10 cellular contexts compared by ENCODE assay signal in the genomic region with DNA sequence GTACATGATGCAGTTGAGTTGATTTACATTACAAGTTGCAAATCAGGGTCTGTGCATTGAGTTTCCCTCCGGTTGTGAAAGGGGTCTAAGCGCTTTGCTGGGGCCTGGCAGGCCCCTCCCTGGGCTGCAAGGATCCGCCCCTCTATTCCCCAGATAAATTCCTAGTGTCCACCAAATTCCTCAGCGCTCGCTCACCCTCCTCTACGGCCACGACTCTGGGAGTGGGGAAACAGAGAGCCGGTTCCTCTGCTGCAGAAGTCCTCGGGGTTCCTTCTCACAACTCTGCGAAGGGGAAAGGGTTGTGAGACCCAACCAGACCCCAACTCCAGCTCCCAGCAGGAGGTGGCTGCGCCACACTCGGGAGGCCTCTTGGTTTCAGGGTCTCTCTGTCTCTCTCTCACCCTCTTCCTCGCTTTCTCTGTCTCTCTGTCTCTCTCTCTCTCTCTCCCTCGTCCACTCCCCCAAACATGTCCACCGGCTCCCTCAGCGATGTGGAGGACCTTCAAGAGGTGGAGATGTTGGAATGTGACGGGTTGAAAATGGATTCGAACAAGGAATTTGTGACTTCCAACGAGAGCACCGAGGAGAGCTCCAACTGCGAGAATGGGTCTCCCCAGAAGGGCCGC. TPM values are rescaled to one million over a fixed set of nuclear protein-coding genes. Genes with fewer than 3 reads are reported as not detected.
DNase-seq lines count a peak whose midpoint lies in the region; ATAC-seq and TF ChIP-seq lines count a peak whose summit lies in the region.
"Had no signal": no experiment of that assay in that cellular context is flagged by ENCODE, and none has a peak within 500 bp of the region (broad histone marks: within the 10 kb centered on the region; RNA-seq: fewer than 3 reads in every experiment).

Gene TCF21, plus strand, starts transcription at position 183 of the 626 bp plus-strand sequence. Its CDS starts 285 bp downstream, at position 468.

- H3K4me3 ChIP-seq in effector memory CD4-positive, alpha-beta T cell (ENCODE audit: insufficient read depth, low read depth, low read length, poor library complexity, severe bottlenecking) = peak within 1 kb of the TSS; percentile 13
- H3K4me3 ChIP-seq in lung = peak within 1 kb of the TSS; percentile 49
- H3K4me3 ChIP-seq in testis = peak within 1 kb of the TSS; percentile 57 to 78
- H3K4me3 ChIP-seq: SJSA1 had no signal

- intact Hi-C loops in testis (cut with DNase I; ENCODE audit: low total_unique reads) = no loop called here

- no peak within 1 kb of the TSS for H3K27ac ChIP-seq in effector memory CD4-positive, alpha-beta T cell (ENCODE audit: insufficient read depth, low read length, poor library complexity, severe bottlenecking)
- H3K27ac ChIP-seq in lung (ENCODE audit: low read depth in 1 of 2, low read length in 1 of 2) (peak within 1 kb of the TSS; percentile 45 to 94), testis (peak within 1 kb of the TSS; percentile 91 to 93)
- H3K27ac ChIP-seq: SJSA1 had no signal

- H3K4me1 Mint-ChIP-seq in T-helper 1 cell treated with Interleukin-12 subunit alpha and Interleukin-12 subunit beta and Interleukin-4 antibody, amounts not matched to agents 30 μg/mL and 1 μg/mL, for 36 hours (ENCODE audit: low read depth) = peaks cover 14% of the 10 kb centered on the region

- peaks cover 21% of the 10 kb centered on the region for H3K4me1 ChIP-seq in effector memory CD4-positive, alpha-beta T cell (ENCODE audit: control insufficient read depth, insufficient read depth, low read length, poor library complexity, severe bottlenecking)
- H3K4me1 ChIP-seq in lung (ENCODE audit: control insufficient read depth in 2 of 2, insufficient read depth in 2 of 2, low read length in 2 of 2) = peaks cover 0 to 8% of the 10 kb centered on the region in 2 donors
- peaks cover 4% of the 10 kb centered on the region for H3K4me1 ChIP-seq in testis

- no peak for TF ChIP-seq POLR2A in testis (IDR thresholded peaks at IDR 0.05)

- peaks cover 2% of the 10 kb centered on the region for H3K36me3 Mint-ChIP-seq in T-helper 1 cell treated with Interleukin-12 subunit alpha and Interleukin-12 subunit beta and Interleukin-4 antibody, amounts not matched to agents 30 μg/mL and 1 μg/mL, for 36 hours (ENCODE audit: low read depth)

- peak within 1 kb of the TSS; percentile 10 for H3K4me3 Mint-ChIP-seq in T-helper 1 cell treated with Interleukin-12 subunit alpha and Interleukin-12 subunit beta and Interleukin-4 antibody, amounts not matched to agents 30 μg/mL and 1 μg/mL, for 36 hours

- H3K27me3 Mint-ChIP-seq in T-helper 1 cell treated with Interleukin-12 subunit alpha and Interleukin-12 subunit beta and Interleukin-4 antibody, amounts not matched to agents 30 μg/mL and 1 μg/mL, for 36 hours (ENCODE audit: low read depth) = peaks cover 85% of the 10 kb centered on the region

- TF ChIP-seq CTCF in lung (IDR thresholded peaks at IDR 0.05; ENCODE audit: control extremely low read depth, extremely low read depth) (no peak), testis (IDR thresholded peaks at IDR 0.05) (no peak)

- ATAC-seq in lung (ENCODE audit: insufficient read depth, low FRiP score) (peak; percentile 55), GM21367 (IDR thresholded peaks at IDR 0.05; ENCODE audit: unreplicated experiment) (no peak), HG02763 (IDR thresholded peaks at IDR 0.05; ENCODE audit: unreplicated experiment) (no peak)

- 13% methylated on average over 20 to 22 of the region's 22 CpGs for WGBS in lung, 2 donors
- 11 to 12% methylated on average over 19 to 22 of the region's 22 CpGs for WGBS in testis, 2 donors

- H3K9me3 Mint-ChIP-seq in T-helper 1 cell treated with Interleukin-12 subunit alpha and Interleukin-12 subunit beta and Interleukin-4 antibody, amounts not matched to agents 30 μg/mL and 1 μg/mL, for 36 hours = no peaks in the 10 kb centered on the region

- H3K36me3 ChIP-seq in effector memory CD4-positive, alpha-beta T cell (ENCODE audit: control insufficient read depth, insufficient read depth, low read length) = no peaks in the 10 kb centered on the region
- H3K36me3 ChIP-seq in lung (ENCODE audit: control insufficient read depth in 2 of 2, insufficient read depth in 2 of 2, low read length in 2 of 2) (no peaks in the 10 kb centered on the region), testis (ENCODE audit: low read depth, missing control alignments) (no peaks in the 10 kb centered on the region)
- H3K36me3 ChIP-seq: SJSA1 had no signal

- DNase-seq in T-helper 1 cell (no peak), lung (ENCODE audit: low spot score) (no peak), testis (peak; percentile 60), NCI-H1105 treated with DMSO at 0.1 percent for 48 hours (lab: John Stamatoyannopoulos, UW) (no peak)
- DNase-seq in effector memory CD4-positive, alpha-beta T cell = no peak

- H3K27ac Mint-ChIP-seq in T-helper 1 cell treated with Interleukin-12 subunit alpha and Interleukin-12 subunit beta and Interleukin-4 antibody, amounts not matched to agents 30 μg/mL and 1 μg/mL, for 36 hours = peak within 1 kb of the TSS; percentile 55

- H3K9me3 ChIP-seq in effector memory CD4-positive, alpha-beta T cell (ENCODE audit: control insufficient read depth, low read length) = no peaks in the 10 kb centered on the region
- H3K9me3 ChIP-seq in lung (ENCODE audit: control insufficient read depth in 2 of 2, insufficient read depth in 1 of 2, low read length in 1 of 2) (peaks cover 0 to 3% of the 10 kb centered on the region in 2 donors), testis (no peaks in the 10 kb centered on the region)
- H3K9me3 ChIP-seq: SJSA1 had no signal

- H3K27me3 ChIP-seq in effector memory CD4-positive, alpha-beta T cell (replicated peaks; ENCODE audit: control insufficient read depth, insufficient read depth, low read length, poor library complexity, severe bottlenecking) = peaks cover 47% of the 10 kb centered on the region
- peaks cover 2% of the 10 kb centered on the region for H3K27me3 ChIP-seq in lung (ENCODE audit: control insufficient read depth, insufficient read depth)
- H3K27me3 ChIP-seq in testis = no peaks in the 10 kb centered on the region
- H3K27me3 ChIP-seq: SJSA1 had no signal

RNA-seq across cellular contexts. Expression of gene TCF21, which starts in this region (rescaled TPM):
- total RNA-seq in lung = 10 to 100 TPM; 42.2 to 80.9 TPM
- 10 to 100 TPM; 14.5 to 21.0 TPM for polyA plus RNA-seq in lung
- 1 to 10 TPM; 2.8 to 4.8 TPM for total RNA-seq in testis
- polyA plus RNA-seq in testis (ENCODE audit: insufficient read depth, low read depth, low replicate concordance) = 3.7 TPM
- total RNA-seq: dermis microvascular lymphatic vessel endothelial cell had no signal

Comparison
In these comparisons a context has a peak if more than half of its experiments do, and no peak if none do; other contexts are left out.
1. RNA of gene TCF21 (total RNA-seq): 42.2 to 80.9 TPM in lung; 2.8 to 4.8 TPM in testis; every median in the first group is over 4 times any median in the second.
2. H3K4me3 ChIP-seq: peak in every context shown above with its lines; median percentile 68 in testis; 49 in lung; 13 in effector memory CD4-positive, alpha-beta T cell.